In genomic region chr7:158416283-158416933, GRCh38 we compare ENCODE assay signal across 19 cellular contexts.
DNase-seq lines count a peak whose midpoint lies in the region; ATAC-seq, FAIRE-seq and TF ChIP-seq lines count a peak whose summit lies in the region.
"Had no signal": no experiment of that assay in that cellular context is flagged by ENCODE, and none has a peak within 500 bp of the region (broad histone marks: within the 10 kb centered on the region; RNA-seq: fewer than 3 reads in every experiment).

No MANE protein-coding gene starts in this region.

- intact Hi-C loops in K562 (cut with micrococcal nuclease), result no loop called here
- intact Hi-C loops in upper lobe of right lung (cut with DNase I), result no loop called here
- intact Hi-C loops in heart right ventricle (cut with DNase I), result no loop called here

- no peak for TF ChIP-seq CTCF in K562 (IDR thresholded peaks at IDR 0.05 in 2 of 3, conservative IDR thresholded peaks at IDR 0.05 in 1 of 3; ENCODE audit: insufficient read depth in 2 of 3, low read depth in 1 of 3, low read length in 3 of 3)
- TF ChIP-seq CTCF in neural crest cell (conservative IDR thresholded peaks at IDR 0.05), result no peak
- TF ChIP-seq CTCF in upper lobe of right lung (IDR thresholded peaks at IDR 0.05), result no peak
- no peak for TF ChIP-seq CTCF in heart right ventricle (IDR thresholded peaks at IDR 0.05)

- H4K20me1 ChIP-seq in K562 (replicated peaks; ENCODE audit: control insufficient read depth, insufficient read depth, low read length), result 0 out of 2 replicates have a peak, but pooled peaks cover 2% of the 10 kb centered on the region

- in situ Hi-C loops in K562 (cut with MboI), result no loop called here

- H3K36me3 ChIP-seq in K562 (ENCODE audit: control insufficient read depth, insufficient read depth, low read length) (no peaks in the 10 kb centered on the region), upper lobe of right lung (no peaks in the 10 kb centered on the region), heart right ventricle (no peaks in the 10 kb centered on the region)

- DNase-seq in activated T-cell treated with anti-CD3 and anti-CD28 coated beads, Interleukin-2, amount 50 U/mL, for 24 hours, result peak; percentile 8
- DNase-seq in activated T-cell treated with anti-CD3 and anti-CD28 coated beads, Interleukin-2, amount 50 U/mL, for 72 hours, result no peak
- no peak for DNase-seq in K562 (ENCODE audit: extremely low read depth in 1 of 4, low spot score in 3 of 4)
- DNase-seq in neural crest cell (ENCODE audit: low read depth, low spot score), result no peak
- peak; percentile 19 for DNase-seq in upper lobe of right lung
- DNase-seq in NCI-H1105 (lab: John Stamatoyannopoulos, UW), result no peak
- no peak for DNase-seq in heart right ventricle
- DNase-seq: COR-L47, HCEC 1CT, MM.1S, NCI-H1105 treated with DMSO at 0.1 percent for 48 hours, NCI-H2029 treated with DMSO at 0.1 percent for 48 hours, NCI-H748 treated with DMSO at 0.1 percent for 48 hours, PC-9 had no signal

- no peak for TF ChIP-seq RAD21 in K562 (CRISPR knock-in tag; conservative IDR thresholded peaks at IDR 0.05 in 1 of 2, IDR thresholded peaks at IDR 0.05 in 1 of 2)

- no peaks in the 10 kb centered on the region; the same call in 1 of the 2 replicates for H3K9me3 ChIP-seq in K562 (replicated peaks; ENCODE audit: control insufficient read depth, insufficient read depth, low read depth, low read length)
- no peaks in the 10 kb centered on the region for H3K9me3 ChIP-seq in upper lobe of right lung
- H3K9me3 ChIP-seq in heart right ventricle, result peaks cover 0 to 4% (median 0%) of the 10 kb centered on the region in 11 donors

- no peak overlapping the region for H2AFZ ChIP-seq in K562 (ENCODE audit: low read depth, low read length)
- H2AFZ ChIP-seq: PC-9 had no signal

- no peak for TF ChIP-seq EP300 in K562 (IDR thresholded peaks at IDR 0.05; ENCODE audit: low read length)

- H3K36me3 Mint-ChIP-seq in activated T-cell treated with anti-CD3 and anti-CD28 coated beads, Interleukin-2, amount 50 U/mL, for 24 hours (ENCODE audit: low read depth), result no peaks in the 10 kb centered on the region
- H3K36me3 Mint-ChIP-seq in activated T-cell treated with anti-CD3 and anti-CD28 coated beads, Interleukin-2, amount 50 U/mL, for 72 hours (ENCODE audit: insufficient read depth in 2 of 2), result peaks cover 0 to 2% of the 10 kb centered on the region in 2 donors
- no peaks in the 10 kb centered on the region for H3K36me3 Mint-ChIP-seq in neural crest cell (ENCODE audit: low read depth)

- no peaks in the 10 kb centered on the region for H3K79me2 ChIP-seq in K562 (ENCODE audit: control insufficient read depth, insufficient read depth, low read length)

- H3K9me3 Mint-ChIP-seq in activated T-cell treated with anti-CD3 and anti-CD28 coated beads, Interleukin-2, amount 50 U/mL, for 24 hours, result no peaks in the 10 kb centered on the region
- peaks cover 3 to 15% of the 10 kb centered on the region in 2 donors for H3K9me3 Mint-ChIP-seq in activated T-cell treated with anti-CD3 and anti-CD28 coated beads, Interleukin-2, amount 50 U/mL, for 72 hours
- H3K9me3 Mint-ChIP-seq in neural crest cell, result peaks cover 8% of the 10 kb centered on the region

- peaks cover 12 to 54% of the 10 kb centered on the region in 2 experiments for H3K27me3 ChIP-seq in K562 (ENCODE audit: control insufficient read depth in 2 of 2, insufficient read depth in 2 of 2, low read length in 2 of 2)
- H3K27me3 ChIP-seq in upper lobe of right lung, result no peaks in the 10 kb centered on the region
- H3K27me3 ChIP-seq in heart right ventricle, result peaks cover 0 to 12% (median 0%) of the 10 kb centered on the region in 7 donors

- no peak overlapping the region for H3K4me3 Mint-ChIP-seq in activated T-cell treated with anti-CD3 and anti-CD28 coated beads, Interleukin-2, amount 50 U/mL, for 24 hours
- H3K4me3 Mint-ChIP-seq in activated T-cell treated with anti-CD3 and anti-CD28 coated beads, Interleukin-2, amount 50 U/mL, for 72 hours, result no peak overlapping the region
- no peak overlapping the region for H3K4me3 Mint-ChIP-seq in neural crest cell

- H3K27ac Mint-ChIP-seq in activated T-cell treated with anti-CD3 and anti-CD28 coated beads, Interleukin-2, amount 50 U/mL, for 24 hours, result no peak overlapping the region
- H3K27ac Mint-ChIP-seq in activated T-cell treated with anti-CD3 and anti-CD28 coated beads, Interleukin-2, amount 50 U/mL, for 72 hours, result no peak overlapping the region
- H3K27ac Mint-ChIP-seq in neural crest cell (ENCODE audit: unreplicated experiment), result peak overlapping the region; percentile 48

- H3K4me2 ChIP-seq in K562 (ENCODE audit: insufficient read depth, low read length), result no peak overlapping the region
- H3K4me2 ChIP-seq: A549, PC-9 had no signal

- ATAC-seq in activated T-cell treated with anti-CD3 and anti-CD28 coated beads, Interleukin-2, amount 50 U/mL, for 72 hours (replicated peaks in 1 of 2), result no peak
- ATAC-seq in K562 (no peak), upper lobe of right lung (no peak), heart right ventricle (no peak), HG03571 (IDR thresholded peaks at IDR 0.05; ENCODE audit: unreplicated experiment) (no peak)
- ATAC-seq: GM12878 had no signal

- BruUV-seq in K562 (replicated peaks; lab: Mats Ljungman, UMichigan), result no TSS peak

- H3K4me3 ChIP-seq in K562 (no peak overlapping the region), upper lobe of right lung (no peak overlapping the region), heart right ventricle (no peak overlapping the region)
- H3K4me3 ChIP-seq: A549, GM12878, PC-9 had no signal

- no peaks in the 10 kb centered on the region for H3K4me1 Mint-ChIP-seq in activated T-cell treated with anti-CD3 and anti-CD28 coated beads, Interleukin-2, amount 50 U/mL, for 24 hours (ENCODE audit: low read depth)
- H3K4me1 Mint-ChIP-seq in activated T-cell treated with anti-CD3 and anti-CD28 coated beads, Interleukin-2, amount 50 U/mL, for 72 hours (ENCODE audit: low read depth), result no peaks in the 10 kb centered on the region
- peaks cover 14% of the 10 kb centered on the region for H3K4me1 Mint-ChIP-seq in neural crest cell

- CTCF ChIA-PET in K562 (lab: Yijun Ruan, JAX; ENCODE audit: low intra/inter-chr PET ratio), result no interaction called here

- H3K4me1 ChIP-seq in K562 (replicated peaks in 1 of 2; ENCODE audit: control insufficient read depth in 2 of 2, insufficient read depth in 2 of 2, low read length in 2 of 2), result no peaks in the 10 kb centered on the region
- no peaks in the 10 kb centered on the region for H3K4me1 ChIP-seq in upper lobe of right lung
- no peaks in the 10 kb centered on the region for H3K4me1 ChIP-seq in heart right ventricle
- H3K4me1 ChIP-seq: A549 had no signal

- H3K27me3 Mint-ChIP-seq in activated T-cell treated with anti-CD3 and anti-CD28 coated beads, Interleukin-2, amount 50 U/mL, for 24 hours, result no peaks in the 10 kb centered on the region
- H3K27me3 Mint-ChIP-seq in activated T-cell treated with anti-CD3 and anti-CD28 coated beads, Interleukin-2, amount 50 U/mL, for 72 hours (ENCODE audit: low read depth), result no peaks in the 10 kb centered on the region
- H3K27me3 Mint-ChIP-seq in neural crest cell (ENCODE audit: low read depth), result no peaks in the 10 kb centered on the region

- H3K9ac ChIP-seq in K562 (ENCODE audit: insufficient read depth in 1 of 2, low read depth in 2 of 2, low read length in 2 of 2), result no peak overlapping the region

- POLR2A ChIA-PET in K562 (lab: Yijun Ruan, JAX), result no interaction called here

- no peak for FAIRE-seq in K562 (lab: Jason Lieb, UNC)
- FAIRE-seq: A549, GM12878, GM18507 had no signal

- TF ChIP-seq POLR2A in K562 (conservative IDR thresholded peaks at IDR 0.05), result no peak

- WGBS in K562 (ENCODE audit: insufficient coverage, low coverage, missing lambda C conversion rate), result under 1% methylated on average over 5 of the region's 5 CpGs
- 61 to 69% methylated on average over 5 of the region's 5 CpGs for WGBS in heart right ventricle, 2 donors

- H3K27ac ChIP-seq in K562 (ENCODE audit: extremely low read depth, low read depth, low read length) (no peak overlapping the region), upper lobe of right lung (no peak overlapping the region), heart right ventricle (no peak overlapping the region)
- H3K27ac ChIP-seq: A549, C4-2B, PC-9 had no signal

- H3K9me1 ChIP-seq in K562 (ENCODE audit: control insufficient read depth, insufficient read depth, low read length), result no peaks in the 10 kb centered on the region

TF ChIP-seq in K562, 482 proteins besides CTCF, POLR2A, EP300 and RAD21:
- TF ChIP-seq NFYB (IDR thresholded peaks at IDR 0.05; ENCODE audit: extremely low read depth, insufficient read length) (peak; percentile 27), CBX2 (IDR thresholded peaks at IDR 0.05; ENCODE audit: insufficient read depth, low read length, poor library complexity, severe bottlenecking) (no peak), PKNOX1 (IDR thresholded peaks at IDR 0.05) (peak; percentile 93)

Comparison
In these comparisons a context has a peak if more than half of its experiments do, and no peak if none do; other contexts are left out.
1. DNase-seq: peak in activated T-cell treated with anti-CD3 and anti-CD28 coated beads, Interleukin-2, amount 50 U/mL, for 24 hours (single experiment) and upper lobe of right lung (single experiment); none in activated T-cell treated with anti-CD3 and anti-CD28 coated beads, Interleukin-2, amount 50 U/mL, for 72 hours (0 of 2), K562 (0 of 4), neural crest cell (single experiment), NCI-H1105 (single experiment) and heart right ventricle (0 of 2).